8 cellular contexts compared by ENCODE assay signal in the genomic region with DNA sequence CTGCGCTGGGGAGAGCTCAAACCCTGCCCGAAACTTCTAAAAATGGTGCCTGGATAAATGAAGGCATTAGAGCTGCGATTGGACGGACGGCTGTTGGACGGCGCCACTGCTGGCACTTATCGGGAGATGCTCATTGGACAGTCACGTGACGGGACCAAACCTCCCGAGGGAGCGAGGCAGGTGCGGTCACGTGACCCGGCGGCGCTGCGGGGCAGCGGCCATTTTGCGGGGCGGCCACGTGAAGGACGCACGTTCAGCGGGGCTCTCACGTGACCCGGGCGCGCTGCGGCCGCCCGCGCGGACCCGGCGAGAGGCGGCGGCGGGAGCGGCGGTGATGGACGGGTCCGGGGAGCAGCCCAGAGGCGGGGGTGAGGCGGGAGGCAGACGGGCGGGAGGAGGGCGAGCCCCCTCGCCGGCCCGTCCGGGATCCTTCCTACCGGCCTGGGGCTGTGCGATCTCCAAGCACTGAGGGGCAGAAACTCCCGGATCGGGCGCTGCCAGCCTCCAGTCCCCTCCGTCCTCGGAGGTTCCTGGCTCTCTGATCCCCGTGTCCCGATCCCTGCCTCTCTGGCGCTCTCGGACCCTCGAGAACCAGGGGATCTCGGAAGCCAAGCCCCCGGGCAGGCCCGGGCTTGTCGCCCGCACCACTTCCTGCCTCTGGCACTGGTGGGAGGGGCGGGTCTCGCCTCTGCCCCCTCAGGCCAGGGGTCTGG. TPM values are rescaled to one million over a fixed set of nuclear protein-coding genes. Genes with fewer than 3 reads are reported as not detected.
A peak's percentile ranks its signal among the peaks of the same experiment; 100 is the strongest.
DNase-seq lines count a peak whose midpoint lies in the region; ATAC-seq, FAIRE-seq and TF ChIP-seq lines count a peak whose summit lies in the region.

BAX (plus strand) TSS at position 281 of the 713 bp plus-strand sequence; CDS start at position 335, 54 bp downstream.

- CTCF ChIA-PET in BJ (lab: Yijun Ruan, JAX): interaction anchor here (0.9 to 1.6 kb wide), 2 partner anchors 16 to 112 kb away, joined by 3 to 5 read pairs; no protein-coding TSS in a partner anchor

- peak within 1 kb of the TSS; percentile 70 for H3K27ac ChIP-seq in colonic mucosa

- peaks cover 33% of the 10 kb centered on the region for H3K36me3 Mint-ChIP-seq in activated CD4-positive, alpha-beta T cell treated with anti-CD3 and anti-CD28 coated beads, Interleukin-2, amount 10 ng/mL, durations not matched to agents 24 days and 14 days (ENCODE audit: low read depth)

- H3K9me3 ChIP-seq in colonic mucosa: no peaks in the 10 kb centered on the region

- peak; percentile 68 for DNase-seq in BJ (ENCODE audit: low read depth)
- peak; percentile 92 for DNase-seq in GM19239 (ENCODE audit: insufficient read length, low spot score)
- DNase-seq in NCI-H524 treated with DMSO at 0.1 percent for 48 hours (lab: John Stamatoyannopoulos, UW): peak; percentile 94
- DNase-seq in activated CD4-positive, alpha-beta T cell treated with anti-CD3 and anti-CD28 coated beads, Interleukin-2, amount 10 ng/mL, durations not matched to agents 24 days and 14 days: peak; percentile 98
- peak; percentile 98 for DNase-seq in colonic mucosa
- DNase-seq in left colon: peak; percentile 98
- peak; percentile 80 to 95 for DNase-seq in stimulated activated CD4-positive, alpha-beta T cell treated with anti-CD3 and anti-CD28 coated beads, Interleukin-1b, Interleukin-23, amount 100 ng/mL, for 4 hours (ENCODE audit: low read depth in 2 of 2)

- TF ChIP-seq CTCF in BJ (IDR thresholded peaks at IDR 0.05; ENCODE audit: insufficient read depth, low read depth, low read length): no peak
- TF ChIP-seq CTCF in colonic mucosa (IDR thresholded peaks at IDR 0.05): no peak

- FAIRE-seq in GM19239 (lab: Jason Lieb, UNC): peak; percentile 93

- H3K4me1 Mint-ChIP-seq in activated CD4-positive, alpha-beta T cell treated with anti-CD3 and anti-CD28 coated beads, Interleukin-2, amount 10 ng/mL, durations not matched to agents 24 days and 14 days: peaks cover 25% of the 10 kb centered on the region

- H3K4me1 ChIP-seq in colonic mucosa: peaks cover 7% of the 10 kb centered on the region

- H3K4me3 Mint-ChIP-seq in activated CD4-positive, alpha-beta T cell treated with anti-CD3 and anti-CD28 coated beads, Interleukin-2, amount 10 ng/mL, durations not matched to agents 24 days and 14 days: peak within 1 kb of the TSS; percentile 86

- ATAC-seq in HG03442 (IDR thresholded peaks at IDR 0.05; ENCODE audit: unreplicated experiment): peak; percentile 87
- peak; percentile 85 for ATAC-seq in left colon

- peak within 1 kb of the TSS; percentile 96 to 97 for H3K9ac ChIP-seq in colonic mucosa (ENCODE audit: low read depth in 2 of 2, low read length in 2 of 2)

- POLR2A ChIA-PET in BJ (lab: Charles Lee): interaction anchor here (0.6 to 1.2 kb wide), 2 partner anchors 9 to 74 kb away, joined by 4 to 13 read pairs; no protein-coding TSS in a partner anchor

- peak within 1 kb of the TSS; percentile 95 for H3K4me3 ChIP-seq in BJ (ENCODE audit: low read depth, low read length)
- H3K4me3 ChIP-seq in colonic mucosa: peak within 1 kb of the TSS; percentile 79

- peak within 1 kb of the TSS; percentile 93 for H3K27ac Mint-ChIP-seq in activated CD4-positive, alpha-beta T cell treated with anti-CD3 and anti-CD28 coated beads, Interleukin-2, amount 10 ng/mL, durations not matched to agents 24 days and 14 days

- intact Hi-C loops in activated CD4-positive, alpha-beta T cell treated with anti-CD3 and anti-CD28 coated beads, Interleukin-2, amount 10 ng/mL, durations not matched to agents 24 days and 14 days (cut with micrococcal nuclease): loop anchor here (1.0 to 2.0 kb wide), 3 partner anchors 10 to 54 kb away; partner anchors contain the start of genes GYS1, NUCB1 and RUVBL2
- intact Hi-C loops in colonic mucosa (cut with DNase I) (no loop called here), left colon (cut with DNase I, micrococcal nuclease) (no loop called here)

- H3K36me3 ChIP-seq in BJ (ENCODE audit: control insufficient read depth, insufficient read depth, low read length) (peaks cover 6% of the 10 kb centered on the region; the same call in 1 of the 2 replicates), colonic mucosa (no peaks in the 10 kb centered on the region)

- H3K27me3 Mint-ChIP-seq in activated CD4-positive, alpha-beta T cell treated with anti-CD3 and anti-CD28 coated beads, Interleukin-2, amount 10 ng/mL, durations not matched to agents 24 days and 14 days: no peaks in the 10 kb centered on the region

- H3K9me3 Mint-ChIP-seq in activated CD4-positive, alpha-beta T cell treated with anti-CD3 and anti-CD28 coated beads, Interleukin-2, amount 10 ng/mL, durations not matched to agents 24 days and 14 days: no peaks in the 10 kb centered on the region

- H3K27me3 ChIP-seq in BJ (ENCODE audit: control insufficient read depth, insufficient read depth, low read length) (no peaks in the 10 kb centered on the region), colonic mucosa (no peaks in the 10 kb centered on the region)

RNA-seq across cellular contexts. Expression of gene BAX, which starts in this region (rescaled TPM):
- 141 and 159 TPM in 2 replicates for polyA plus RNA-seq in BJ (2011; rRNA removed)
- 77.8 and 133 TPM in 2 replicates for polyA minus RNA-seq in BJ (2011; rRNA and poly(A)+ RNA removed)
- total RNA-seq in activated CD4-positive, alpha-beta T cell treated with anti-CD3 and anti-CD28 coated beads, Interleukin-2, amount 10 ng/mL, durations not matched to agents 24 days and 14 days: 257 and 298 TPM in 2 replicates
- total RNA-seq in colonic mucosa (100 to 1,000 TPM; 144 to 223 TPM), left colon (100 to 1,000 TPM; 128 to 174 TPM)

Comparison
In these comparisons a context has a peak if more than half of its experiments do, and no peak if none do; other contexts are left out.
1. Peak in every context shown above with its lines: DNase-seq, ATAC-seq, H3K4me3 ChIP-seq and H3K27ac ChIP-seq.